Comparison of ENCODE assay signal across 10 cellular contexts in the genomic region with DNA sequence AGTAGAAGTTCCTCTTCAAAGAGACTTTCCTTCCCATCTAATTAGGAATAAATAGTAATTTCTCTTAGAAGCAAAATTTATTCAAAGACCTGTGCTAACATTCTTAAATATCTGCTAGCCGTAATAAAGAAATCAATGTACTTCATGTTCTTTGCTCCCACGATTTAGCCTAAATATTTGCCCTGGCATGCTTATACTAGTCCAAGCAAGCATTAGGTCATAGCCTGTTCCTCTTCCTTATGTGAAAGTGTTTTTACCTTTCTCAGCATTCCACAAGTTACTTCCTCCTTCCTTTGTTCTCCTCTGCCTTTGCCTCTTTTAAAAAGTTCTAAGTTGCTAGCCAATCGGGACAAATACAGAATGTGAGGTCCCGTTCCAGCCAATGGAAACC. TPM values are rescaled to one million over a fixed set of nuclear protein-coding genes. Genes with fewer than 3 reads are reported as not detected.
"Had no signal": no experiment of that assay in that cellular context is flagged by ENCODE, and none has a peak within 500 bp of the region (broad histone marks: within the 10 kb centered on the region; RNA-seq: fewer than 3 reads in every experiment).

No MANE protein-coding gene starts in this region.

RNA-seq across cellular contexts. Expression of a gene that starts 55.6 kb away (rescaled TPM):
- total RNA-seq: activated CD4-positive, alpha-beta T cell treated with anti-CD3 and anti-CD28 coated beads, Interleukin-2, amount 10 ng/mL, durations not matched to agents 24 days and 14 days; activated CD8-positive, alpha-beta memory T cell treated with anti-CD3 and anti-CD28 coated beads for 36 hours; activated CD8-positive, alpha-beta T cell treated with anti-CD3 and anti-CD28 coated beads for 36 hours; activated naive CD8-positive, alpha-beta T cell treated with anti-CD3 and anti-CD28 coated beads for 36 hours; activated T-helper 17 cell treated with anti-CD3 and anti-CD28 coated beads, Interleukin-2, amount 50 U/mL, for 72 hours; aorta; M059J; SJCRH30; T-helper 1 cell treated with Interleukin-12 subunit alpha and Interleukin-12 subunit beta and Interleukin-4 antibody, amounts not matched to agents 30 ng/mL and 1 ng/mL, for 36 hours; T-helper 2 cell treated with Interferon-gamma antibody and Interleukin-4, amounts not matched to agents 100 ng/mL and 5 ng/mL, for 36 hours had no signal
- polyA plus RNA-seq: aorta had no signal
